Comparison of ENCODE assay signal across 20 cellular contexts in genomic region chr16:89380681-89381080, GRCh38.
DNase-seq lines count a peak whose midpoint lies in the region; ATAC-seq and TF ChIP-seq lines count a peak whose summit lies in the region.
"Had no signal": no experiment of that assay in that cellular context is flagged by ENCODE, and none has a peak within 500 bp of the region (broad histone marks: within the 10 kb centered on the region; RNA-seq: fewer than 3 reads in every experiment).

No MANE protein-coding gene starts in this region.

- peak overlapping the region; percentile 55 for H3K27ac Mint-ChIP-seq in activated naive CD4-positive, alpha-beta T cell treated with anti-CD3 and anti-CD28 coated beads, Interleukin-2, amount 50 U/mL, for 24 hours
- H3K27ac Mint-ChIP-seq in activated naive CD4-positive, alpha-beta T cell treated with anti-CD3 and anti-CD28 coated beads, Interleukin-2, amount 10 ng/mL, durations not matched to agents 7 days and 5 days = no peak overlapping the region
- H3K27ac Mint-ChIP-seq in WTC11 = peak overlapping the region; percentile 83
- peak overlapping the region; percentile 50 for H3K27ac Mint-ChIP-seq in glutamatergic neuron (ENCODE audit: unreplicated experiment)
- H3K27ac Mint-ChIP-seq in type B pancreatic cell = peak overlapping the region; percentile 12

- TF ChIP-seq CTCF in WTC11 (IDR thresholded peaks at IDR 0.05) (no peak), glutamatergic neuron (IDR thresholded peaks at IDR 0.05; ENCODE audit: partially characterized antibody, unreplicated experiment) (no peak), type B pancreatic cell (conservative IDR thresholded peaks at IDR 0.05) (no peak)

- no peak overlapping the region for H3K4me3 Mint-ChIP-seq in activated naive CD4-positive, alpha-beta T cell treated with anti-CD3 and anti-CD28 coated beads, Interleukin-2, amount 50 U/mL, for 24 hours
- no peak overlapping the region for H3K4me3 Mint-ChIP-seq in activated naive CD4-positive, alpha-beta T cell treated with anti-CD3 and anti-CD28 coated beads, Interleukin-2, amount 10 ng/mL, durations not matched to agents 7 days and 5 days
- H3K4me3 Mint-ChIP-seq in WTC11 (no peak overlapping the region), glutamatergic neuron (ENCODE audit: unreplicated experiment) (no peak overlapping the region), type B pancreatic cell (no peak overlapping the region)
- H3K4me3 Mint-ChIP-seq: memory B cell had no signal

- POLR2A ChIA-PET in WTC11 (lab: Charles Lee) = interaction anchor here (0.6 kb wide), 1 partner anchor 43 kb away, joined by 4 read pairs; no protein-coding TSS in a partner anchor

- H3K9me3 Mint-ChIP-seq in activated naive CD4-positive, alpha-beta T cell treated with anti-CD3 and anti-CD28 coated beads, Interleukin-2, amount 50 U/mL, for 24 hours = no peaks in the 10 kb centered on the region
- H3K9me3 Mint-ChIP-seq in activated naive CD4-positive, alpha-beta T cell treated with anti-CD3 and anti-CD28 coated beads, Interleukin-2, amount 10 ng/mL, durations not matched to agents 7 days and 5 days = peaks cover 2% of the 10 kb centered on the region
- no peaks in the 10 kb centered on the region for H3K9me3 Mint-ChIP-seq in WTC11
- peaks cover 22% of the 10 kb centered on the region for H3K9me3 Mint-ChIP-seq in glutamatergic neuron (ENCODE audit: unreplicated experiment)
- H3K9me3 Mint-ChIP-seq in type B pancreatic cell = no peaks in the 10 kb centered on the region

- DNase-seq in activated naive CD4-positive, alpha-beta T cell treated with anti-CD3 and anti-CD28 coated beads, Interleukin-2, amount 10 ng/mL, durations not matched to agents 7 days and 5 days = no peak
- DNase-seq in WTC11 (ENCODE audit: low spot score) = no peak
- no peak for DNase-seq in glutamatergic neuron
- DNase-seq in type B pancreatic cell (ENCODE audit: extremely low spot score, unreplicated experiment) = no peak
- DNase-seq in HuH-7 (ENCODE audit: low spot score) = no peak
- DNase-seq in Ammon's horn (ENCODE audit: low spot score) = no peak
- DNase-seq in activated CD4-positive, alpha-beta T cell treated with anti-CD3 and anti-CD28 coated beads for 4 hours = no peak
- DNase-seq: activated CD4-positive, CD25-positive, alpha-beta regulatory T cell; activated naive CD4-positive, alpha-beta T cell treated with Interleukin-2 at 50 U/mL for 16 hours; central memory CD4-positive, alpha-beta T cell; dorsolateral prefrontal cortex; heart left ventricle; left colon; NCI-H2081 treated with DMSO at 0.1 percent for 48 hours; NCI-H345; Right ventricle myocardium superior; T-helper 9 cell; upper lobe of left lung had no signal

- ATAC-seq in WTC11 = no peak
- ATAC-seq: heart left ventricle, left colon had no signal

- peaks cover 11% of the 10 kb centered on the region for H3K36me3 Mint-ChIP-seq in activated naive CD4-positive, alpha-beta T cell treated with anti-CD3 and anti-CD28 coated beads, Interleukin-2, amount 50 U/mL, for 24 hours
- H3K36me3 Mint-ChIP-seq in activated naive CD4-positive, alpha-beta T cell treated with anti-CD3 and anti-CD28 coated beads, Interleukin-2, amount 10 ng/mL, durations not matched to agents 7 days and 5 days = peaks cover 14% of the 10 kb centered on the region
- H3K36me3 Mint-ChIP-seq in WTC11 (no peaks in the 10 kb centered on the region), glutamatergic neuron (ENCODE audit: unreplicated experiment) (no peaks in the 10 kb centered on the region), type B pancreatic cell (peaks cover 14% of the 10 kb centered on the region)

- CTCF ChIA-PET in activated naive CD4-positive, alpha-beta T cell treated with anti-CD3 and anti-CD28 coated beads, Interleukin-2, amount 10 ng/mL, durations not matched to agents 7 days and 5 days (lab: Charles Lee) = no interaction called here
- CTCF ChIA-PET in WTC11 (lab: Charles Lee) = no interaction called here

- no peaks in the 10 kb centered on the region for H3K27me3 Mint-ChIP-seq in activated naive CD4-positive, alpha-beta T cell treated with anti-CD3 and anti-CD28 coated beads, Interleukin-2, amount 50 U/mL, for 24 hours
- no peaks in the 10 kb centered on the region for H3K27me3 Mint-ChIP-seq in activated naive CD4-positive, alpha-beta T cell treated with anti-CD3 and anti-CD28 coated beads, Interleukin-2, amount 10 ng/mL, durations not matched to agents 7 days and 5 days
- H3K27me3 Mint-ChIP-seq in WTC11 (ENCODE audit: low read depth) (no peaks in the 10 kb centered on the region), glutamatergic neuron (ENCODE audit: unreplicated experiment) (peaks cover 22% of the 10 kb centered on the region), type B pancreatic cell (no peaks in the 10 kb centered on the region)
- H3K27me3 Mint-ChIP-seq: memory B cell had no signal

- H3K4me1 Mint-ChIP-seq in activated naive CD4-positive, alpha-beta T cell treated with anti-CD3 and anti-CD28 coated beads, Interleukin-2, amount 50 U/mL, for 24 hours = peaks cover 88% of the 10 kb centered on the region
- H3K4me1 Mint-ChIP-seq in activated naive CD4-positive, alpha-beta T cell treated with anti-CD3 and anti-CD28 coated beads, Interleukin-2, amount 10 ng/mL, durations not matched to agents 7 days and 5 days = peaks cover 66% of the 10 kb centered on the region
- peaks cover 77% of the 10 kb centered on the region for H3K4me1 Mint-ChIP-seq in WTC11
- H3K4me1 Mint-ChIP-seq in glutamatergic neuron (ENCODE audit: low read depth, unreplicated experiment) = peaks cover 65% of the 10 kb centered on the region
- H3K4me1 Mint-ChIP-seq in type B pancreatic cell (ENCODE audit: unreplicated experiment) = peaks cover 47% of the 10 kb centered on the region

TF ChIP-seq in WTC11, 78 proteins besides CTCF, POLR2A, EP300 and RAD21 (continues in another document):
- TF ChIP-seq ARID4B (CRISPR knock-in tag; IDR thresholded peaks at IDR 0.05; ENCODE audit: borderline replicate concordance) (no peak), ZNF121 (CRISPR knock-in tag; IDR thresholded peaks at IDR 0.05) (no peak), STAT6 (CRISPR knock-in tag; conservative IDR thresholded peaks at IDR 0.05; ENCODE audit: low read depth) (no peak), MXD4 (CRISPR knock-in tag; IDR thresholded peaks at IDR 0.05; ENCODE audit: borderline replicate concordance) (no peak), KAT7 (CRISPR knock-in tag; IDR thresholded peaks at IDR 0.05; ENCODE audit: borderline replicate concordance) (no peak), USF1 (CRISPR knock-in tag; IDR thresholded peaks at IDR 0.05) (no peak)
